Comparison of ENCODE assay signal across 1 cellular context in genomic region chr2:9210030-9210429, GRCh38.
TF ChIP-seq lines count a peak whose summit lies in the region.

No MANE protein-coding gene starts in this region.

TF ChIP-seq in HepG2, 621 proteins besides CTCF, POLR2A, EP300 and RAD21 (continued from another document):
- TF ChIP-seq AHDC1 (CRISPR knock-in tag; IDR thresholded peaks at IDR 0.05; ENCODE audit: borderline replicate concordance) (0 out of 2 replicates have a peak, but pooled peaks have one; percentile 30), ISL2 (CRISPR knock-in tag; IDR thresholded peaks at IDR 0.05) (no peak), HNRNPH1 (optimal IDR thresholded peaks at IDR 0.05; ENCODE audit: low read depth, low read length) (no peak), RAD51 (IDR thresholded peaks at IDR 0.05; ENCODE audit: borderline replicate concordance) (no peak), MYPOP (CRISPR knock-in tag; IDR thresholded peaks at IDR 0.05) (peak; percentile 36; the same call in 1 of the 2 replicates), RARA (CRISPR knock-in tag; IDR thresholded peaks at IDR 0.05) (peak; percentile 96), ZKSCAN8 (CRISPR knock-in tag; IDR thresholded peaks at IDR 0.05; ENCODE audit: borderline replicate concordance) (0 out of 2 replicates have a peak, but pooled peaks have one; percentile 65), TEAD3 (CRISPR knock-in tag; optimal IDR thresholded peaks at IDR 0.05; ENCODE audit: borderline replicate concordance) (peak; percentile 50), RXRA (CRISPR knock-in tag; IDR thresholded peaks at IDR 0.05) (peak; percentile 26; the same call in 1 of the 2 replicates), ZNF263 (CRISPR knock-in tag; IDR thresholded peaks at IDR 0.05) (no peak), FOXA3 (CRISPR knock-in tag; IDR thresholded peaks at IDR 0.05) (peak; percentile 52), ZNF562 (CRISPR knock-in tag; IDR thresholded peaks at IDR 0.05; ENCODE audit: borderline replicate concordance) (no peak), ZNF33A (CRISPR knock-in tag; IDR thresholded peaks at IDR 0.05; ENCODE audit: borderline replicate concordance) (no peak), SOX6 (IDR thresholded peaks at IDR 0.05) (no peak), SOX6 (CRISPR knock-in tag; IDR thresholded peaks at IDR 0.05) (peak; percentile 51; the same call in 1 of the 2 replicates), NFIB (CRISPR knock-in tag; IDR thresholded peaks at IDR 0.05; ENCODE audit: borderline replicate concordance) (no peak), ZSCAN12 (CRISPR knock-in tag; IDR thresholded peaks at IDR 0.05) (no peak), SOX5 (CRISPR knock-in tag; IDR thresholded peaks at IDR 0.05; ENCODE audit: borderline replicate concordance) (peak; percentile 65; the same call in 1 of the 2 replicates), ZNF441 (CRISPR knock-in tag; IDR thresholded peaks at IDR 0.05; ENCODE audit: borderline replicate concordance) (no peak), ZNF816 (CRISPR knock-in tag; IDR thresholded peaks at IDR 0.05; ENCODE audit: borderline replicate concordance) (no peak), ZNF20 (CRISPR knock-in tag; IDR thresholded peaks at IDR 0.05) (no peak), FOXK1 (CRISPR knock-in tag; IDR thresholded peaks at IDR 0.05; ENCODE audit: borderline replicate concordance, low read depth) (peak; percentile 40; the same call in 1 of the 2 replicates), ZBTB43 (CRISPR knock-in tag; conservative IDR thresholded peaks at IDR 0.05) (no peak), HMG20B (CRISPR knock-in tag; conservative IDR thresholded peaks at IDR 0.05) (no peak), KLF12 (CRISPR knock-in tag; IDR thresholded peaks at IDR 0.05; ENCODE audit: borderline replicate concordance) (no peak), GRHL1 (CRISPR knock-in tag; conservative IDR thresholded peaks at IDR 0.05) (no peak), FOXO1 (CRISPR knock-in tag; IDR thresholded peaks at IDR 0.05) (peak; percentile 40; the same call in 1 of the 2 replicates), GLI4 (CRISPR knock-in tag; IDR thresholded peaks at IDR 0.05; ENCODE audit: borderline replicate concordance) (no peak), HDAC1 (CRISPR knock-in tag; IDR thresholded peaks at IDR 0.05) (0 out of 2 replicates have a peak, but pooled peaks have one; percentile 26), GPBP1L1 (CRISPR knock-in tag; IDR thresholded peaks at IDR 0.05) (no peak), SKI (IDR thresholded peaks at IDR 0.05; ENCODE audit: partially characterized antibody) (peak; percentile 36), KLF16 (CRISPR knock-in tag; IDR thresholded peaks at IDR 0.05) (0 out of 4 replicates have a peak, but pooled peaks of 1 of the 2 experiments have one; percentile 49), ZFP41 (CRISPR knock-in tag; IDR thresholded peaks at IDR 0.05; ENCODE audit: borderline replicate concordance) (no peak), HINFP (CRISPR knock-in tag; IDR thresholded peaks at IDR 0.05; ENCODE audit: low read depth) (no peak), KAT2B (IDR thresholded peaks at IDR 0.05; ENCODE audit: borderline replicate concordance, low read depth, low read length) (no peak), ARID3A (IDR thresholded peaks at IDR 0.05; ENCODE audit: low read depth, low read length) (no peak), RFXANK (CRISPR knock-in tag; IDR thresholded peaks at IDR 0.05) (no peak), BRF2 (CRISPR knock-in tag; IDR thresholded peaks at IDR 0.05) (no peak), ZNF597 (CRISPR knock-in tag; IDR thresholded peaks at IDR 0.05) (no peak), MBD4 (IDR thresholded peaks at IDR 0.05; ENCODE audit: borderline replicate concordance, low read length) (0 out of 2 replicates have a peak, but pooled peaks have one; percentile 41), GATAD2A (CRISPR knock-in tag; IDR thresholded peaks at IDR 0.05) (peak; percentile 37; the same call in 1 of the 2 replicates), ZNF768 (CRISPR knock-in tag; IDR thresholded peaks at IDR 0.05) (no peak; the same call in 1 of the 2 replicates), GTF3A (CRISPR knock-in tag; conservative IDR thresholded peaks at IDR 0.05) (no peak), ZBTB14 (CRISPR knock-in tag; IDR thresholded peaks at IDR 0.05) (no peak), ELF1 (CRISPR knock-in tag; IDR thresholded peaks at IDR 0.05) (peak; percentile 30; the same call in 1 of the 2 replicates), ZNF274 (CRISPR knock-in tag; IDR thresholded peaks at IDR 0.05) (no peak), PTBP1 (IDR thresholded peaks at IDR 0.05; ENCODE audit: low read depth, low read length, poor library complexity, severe bottlenecking) (no peak)
